Comparison of ENCODE assay signal across 16 cellular contexts in genomic region chr18:68083776-68084175, GRCh38.
A peak's percentile ranks its signal among the peaks of the same experiment; 100 is the strongest.
DNase-seq lines count a peak whose midpoint lies in the region; FAIRE-seq and TF ChIP-seq lines count a peak whose summit lies in the region.
"Had no signal": no experiment of that assay in that cellular context is flagged by ENCODE, and none has a peak within 500 bp of the region (broad histone marks: within the 10 kb centered on the region; RNA-seq: fewer than 3 reads in every experiment).

No MANE protein-coding gene starts in this region.

- H3K36me3 ChIP-seq in astrocyte (ENCODE audit: insufficient read depth, low read length) (no peaks in the 10 kb centered on the region), endothelial cell of umbilical vein (ENCODE audit: control insufficient read depth in 2 of 2, extremely low read depth in 1 of 2, insufficient read depth in 2 of 2, low read length in 2 of 2) (no peaks in the 10 kb centered on the region), uterus (no peaks in the 10 kb centered on the region)

- H4K20me1 ChIP-seq in astrocyte (ENCODE audit: insufficient read depth, low read length) (no peaks in the 10 kb centered on the region), endothelial cell of umbilical vein (replicated peaks; ENCODE audit: control insufficient read depth, extremely low read depth, insufficient read depth, low read length) (no peaks in the 10 kb centered on the region)

- peak; percentile 100 for FAIRE-seq in D721Med (lab: Jason Lieb, UNC)
- FAIRE-seq in astrocyte (lab: Jason Lieb, UNC): peak; percentile 75
- FAIRE-seq in endothelial cell of umbilical vein (lab: Jason Lieb, UNC): no peak
- FAIRE-seq: GM19239, HTR-8/SVneo had no signal

- DNase-seq in D721Med (ENCODE audit: insufficient read length, low spot score) (no peak), astrocyte (ENCODE audit: low read depth) (peak; percentile 58), endothelial cell of umbilical vein (ENCODE audit: low read depth, low spot score) (peak; percentile 81), iris pigment epithelial cell (ENCODE audit: low read depth) (peak; percentile 22), GDM1 (lab: John Stamatoyannopoulos, UW) (no peak), NCI-H1048 (lab: John Stamatoyannopoulos, UW) (no peak), SKM-1 (lab: John Stamatoyannopoulos, UW; ENCODE audit: unreplicated experiment) (no peak), uterus (no peak)
- DNase-seq: CD8-positive, alpha-beta T cell; DND-41; GF-D8 had no signal

- H3K27ac ChIP-seq in astrocyte (ENCODE audit: low read depth, low read length) (peak overlapping the region; percentile 44), endothelial cell of umbilical vein (ENCODE audit: insufficient read depth, low read depth, low read length) (no peak overlapping the region), uterus (no peak overlapping the region)
- H3K27ac ChIP-seq: 22Rv1 had no signal

- no peak overlapping the region for H3K4me3 ChIP-seq in astrocyte (ENCODE audit: insufficient read depth, low read depth, low read length)
- H3K4me3 ChIP-seq in endothelial cell of umbilical vein (replicated peaks in 1 of 3; ENCODE audit: insufficient read depth in 1 of 3, low read depth in 1 of 3, low read length in 3 of 3): no peak overlapping the region
- H3K4me3 ChIP-seq in uterus: no peak overlapping the region

- BruUV-seq in endothelial cell of umbilical vein (replicated peaks; lab: Mats Ljungman, UMichigan): no TSS peak

- H3K27ac Mint-ChIP-seq in astrocyte (ENCODE audit: unreplicated experiment): no peak overlapping the region
- H3K27ac Mint-ChIP-seq: CD14-positive monocyte; CD8-positive, alpha-beta T cell; HFFc6 had no signal

- peaks cover 8% of the 10 kb centered on the region for H3K4me1 Mint-ChIP-seq in astrocyte (ENCODE audit: low read depth, unreplicated experiment)
- H3K4me1 Mint-ChIP-seq: CD14-positive monocyte had no signal

- H3K9me1 ChIP-seq in endothelial cell of umbilical vein (replicated peaks; ENCODE audit: control insufficient read depth, extremely low read depth, insufficient read depth, low read length): no peaks in the 10 kb centered on the region

- intact Hi-C loops in endothelial cell of umbilical vein (cut with micrococcal nuclease) (no loop called here), uterus (cut with DNase I; ENCODE audit: low total_unique reads) (no loop called here)

- no peaks in the 10 kb centered on the region for H3K36me3 Mint-ChIP-seq in astrocyte (ENCODE audit: low read depth, unreplicated experiment)
- H3K36me3 Mint-ChIP-seq: CD14-positive monocyte; CD8-positive, alpha-beta T cell had no signal

- POLR2A ChIA-PET in endothelial cell of umbilical vein (lab: Charles Lee): no interaction called here

- peaks cover 21% of the 10 kb centered on the region for H3K4me1 ChIP-seq in astrocyte (ENCODE audit: insufficient read depth, low read length)
- H3K4me1 ChIP-seq in endothelial cell of umbilical vein (ENCODE audit: control insufficient read depth, extremely low read depth, insufficient read depth, low read length): peaks cover 10% of the 10 kb centered on the region
- no peaks in the 10 kb centered on the region for H3K4me1 ChIP-seq in uterus

- no peak for TF ChIP-seq POLR2A in endothelial cell of umbilical vein (IDR thresholded peaks at IDR 0.05; ENCODE audit: low read depth, low read length)
- no peak for TF ChIP-seq POLR2A in uterus (IDR thresholded peaks at IDR 0.05)

- no peaks in the 10 kb centered on the region for H3K9me3 Mint-ChIP-seq in astrocyte (ENCODE audit: unreplicated experiment)
- H3K9me3 Mint-ChIP-seq: HFFc6 had no signal

- H3K79me2 ChIP-seq in astrocyte (ENCODE audit: insufficient read depth, low read length) (no peaks in the 10 kb centered on the region), endothelial cell of umbilical vein (ENCODE audit: control insufficient read depth, insufficient read depth, low read length) (no peaks in the 10 kb centered on the region)

- TF ChIP-seq CTCF in D721Med (IDR thresholded peaks at IDR 0.05; ENCODE audit: insufficient read depth, missing control alignments) (no peak), astrocyte (IDR thresholded peaks at IDR 0.05; ENCODE audit: insufficient read depth, low read depth, low read length) (no peak), endothelial cell of umbilical vein (IDR thresholded peaks at IDR 0.05; ENCODE audit: extremely low read depth in 1 of 2, insufficient read depth in 1 of 2, low read depth in 1 of 2, low read length in 2 of 2) (no peak), uterus (IDR thresholded peaks at IDR 0.05) (no peak)

- no peaks in the 10 kb centered on the region for H3K9me3 ChIP-seq in astrocyte (ENCODE audit: insufficient read depth, low read depth, low read length)
- no peaks in the 10 kb centered on the region for H3K9me3 ChIP-seq in endothelial cell of umbilical vein (replicated peaks; ENCODE audit: control insufficient read depth, insufficient read depth, low read length)
- no peaks in the 10 kb centered on the region for H3K9me3 ChIP-seq in uterus

- H3K9ac ChIP-seq in astrocyte (ENCODE audit: low read length) (no peak overlapping the region), endothelial cell of umbilical vein (replicated peaks; ENCODE audit: extremely low read depth, insufficient read depth, low read length) (no peak overlapping the region)

- peak overlapping the region; percentile 53 for H3K4me2 ChIP-seq in astrocyte (ENCODE audit: low read length)
- peak overlapping the region; percentile 64 for H3K4me2 ChIP-seq in endothelial cell of umbilical vein (ENCODE audit: insufficient read depth, low read length)

- no peaks in the 10 kb centered on the region for H3K27me3 Mint-ChIP-seq in astrocyte (ENCODE audit: low read depth, unreplicated experiment)

- no peak overlapping the region for H3K4me3 Mint-ChIP-seq in astrocyte (ENCODE audit: unreplicated experiment)
- H3K4me3 Mint-ChIP-seq: CD14-positive monocyte; CD8-positive, alpha-beta T cell; HFFc6 had no signal

- dilution Hi-C loops in endothelial cell of umbilical vein (cut with MboI; ENCODE audit: extremely low pct_ligation_motif_present, low sequenced_read_pairs): no loop called here

- CTCF ChIA-PET in endothelial cell of umbilical vein (lab: Charles Lee): interaction anchor here (0.9 kb wide), 1 partner anchor 32 kb away, joined by 3 read pairs; no protein-coding TSS in a partner anchor

- H2AFZ ChIP-seq in astrocyte (ENCODE audit: low read depth, low read length) (no peak overlapping the region), endothelial cell of umbilical vein (ENCODE audit: low read depth, low read length) (no peak overlapping the region)

- H3K27me3 ChIP-seq in astrocyte (ENCODE audit: insufficient read depth, low read length) (no peaks in the 10 kb centered on the region), endothelial cell of umbilical vein (ENCODE audit: control insufficient read depth in 2 of 2, insufficient read depth in 2 of 2, low read length in 2 of 2) (no peaks in the 10 kb centered on the region), uterus (no peaks in the 10 kb centered on the region)

TF ChIP-seq in endothelial cell of umbilical vein, 7 proteins besides CTCF, POLR2A, EP300 and RAD21:
- TF ChIP-seq GATA2 (IDR thresholded peaks at IDR 0.05; ENCODE audit: insufficient read depth, insufficient read length, low read depth, low read length) (peak; percentile 66), JUN (IDR thresholded peaks at IDR 0.05; ENCODE audit: borderline replicate concordance, insufficient read depth, insufficient read length, low read depth) (no peak), FOS (IDR thresholded peaks at IDR 0.05; ENCODE audit: borderline replicate concordance, insufficient read depth, low read length) (peak; percentile 50), EZH2 (IDR thresholded peaks at IDR 0.05; ENCODE audit: borderline replicate concordance, low read depth, low read length, severe bottlenecking) (no peak), MAX (IDR thresholded peaks at IDR 0.05; ENCODE audit: insufficient read depth, insufficient read length) (no peak), POLR2AphosphoS5 (IDR thresholded peaks at IDR 0.05; ENCODE audit: insufficient read depth, low read depth, low read length) (no peak)

Comparison
In these comparisons a context has a peak if more than half of its experiments do, and no peak if none do; other contexts are left out.
1. DNase-seq: peak in astrocyte (single experiment), endothelial cell of umbilical vein (single experiment) and iris pigment epithelial cell (single experiment); none in D721Med (single experiment), GDM1 (single experiment), NCI-H1048 (single experiment), SKM-1 (single experiment) and uterus (0 of 2).